ENCODE assay signal across 1 cellular context in the genomic region with DNA sequence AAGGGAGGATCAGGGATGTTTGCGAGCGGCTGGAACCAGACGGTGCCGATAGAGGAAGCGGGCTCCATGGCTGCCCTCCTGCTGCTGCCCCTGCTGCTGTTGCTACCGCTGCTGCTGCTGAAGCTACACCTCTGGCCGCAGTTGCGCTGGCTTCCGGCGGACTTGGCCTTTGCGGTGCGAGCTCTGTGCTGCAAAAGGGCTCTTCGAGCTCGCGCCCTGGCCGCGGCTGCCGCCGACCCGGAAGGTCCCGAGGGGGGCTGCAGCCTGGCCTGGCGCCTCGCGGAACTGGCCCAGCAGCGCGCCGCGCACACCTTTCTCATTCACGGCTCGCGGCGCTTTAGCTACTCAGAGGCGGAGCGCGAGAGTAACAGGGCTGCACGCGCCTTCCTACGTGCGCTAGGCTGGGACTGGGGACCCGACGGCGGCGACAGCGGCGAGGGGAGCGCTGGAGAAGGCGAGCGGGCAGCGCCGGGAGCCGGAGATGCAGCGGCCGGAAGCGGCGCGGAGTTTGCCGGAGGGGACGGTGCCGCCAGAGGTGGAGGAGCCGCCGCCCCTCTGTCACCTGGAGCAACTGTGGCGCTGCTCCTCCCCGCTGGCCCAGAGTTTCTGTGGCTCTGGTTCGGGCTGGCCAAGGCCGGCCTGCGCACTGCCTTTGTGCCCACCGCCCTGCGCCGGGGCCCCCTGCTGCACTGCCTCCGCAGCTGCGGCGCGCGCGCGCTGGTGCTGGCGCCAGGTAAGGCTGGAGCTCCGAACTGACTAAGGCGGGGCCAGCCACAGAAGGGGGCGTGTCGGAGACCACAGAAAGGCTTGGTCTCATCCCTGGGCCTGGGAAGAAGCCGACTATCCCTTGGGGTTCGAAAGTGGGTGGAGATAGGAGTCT.
TF ChIP-seq lines count a peak whose summit lies in the region.

No MANE protein-coding gene starts in this region.

TF ChIP-seq in HepG2, 621 proteins besides CTCF, POLR2A, EP300 and RAD21 (continued from another document):
- TF ChIP-seq, protein P1, sequence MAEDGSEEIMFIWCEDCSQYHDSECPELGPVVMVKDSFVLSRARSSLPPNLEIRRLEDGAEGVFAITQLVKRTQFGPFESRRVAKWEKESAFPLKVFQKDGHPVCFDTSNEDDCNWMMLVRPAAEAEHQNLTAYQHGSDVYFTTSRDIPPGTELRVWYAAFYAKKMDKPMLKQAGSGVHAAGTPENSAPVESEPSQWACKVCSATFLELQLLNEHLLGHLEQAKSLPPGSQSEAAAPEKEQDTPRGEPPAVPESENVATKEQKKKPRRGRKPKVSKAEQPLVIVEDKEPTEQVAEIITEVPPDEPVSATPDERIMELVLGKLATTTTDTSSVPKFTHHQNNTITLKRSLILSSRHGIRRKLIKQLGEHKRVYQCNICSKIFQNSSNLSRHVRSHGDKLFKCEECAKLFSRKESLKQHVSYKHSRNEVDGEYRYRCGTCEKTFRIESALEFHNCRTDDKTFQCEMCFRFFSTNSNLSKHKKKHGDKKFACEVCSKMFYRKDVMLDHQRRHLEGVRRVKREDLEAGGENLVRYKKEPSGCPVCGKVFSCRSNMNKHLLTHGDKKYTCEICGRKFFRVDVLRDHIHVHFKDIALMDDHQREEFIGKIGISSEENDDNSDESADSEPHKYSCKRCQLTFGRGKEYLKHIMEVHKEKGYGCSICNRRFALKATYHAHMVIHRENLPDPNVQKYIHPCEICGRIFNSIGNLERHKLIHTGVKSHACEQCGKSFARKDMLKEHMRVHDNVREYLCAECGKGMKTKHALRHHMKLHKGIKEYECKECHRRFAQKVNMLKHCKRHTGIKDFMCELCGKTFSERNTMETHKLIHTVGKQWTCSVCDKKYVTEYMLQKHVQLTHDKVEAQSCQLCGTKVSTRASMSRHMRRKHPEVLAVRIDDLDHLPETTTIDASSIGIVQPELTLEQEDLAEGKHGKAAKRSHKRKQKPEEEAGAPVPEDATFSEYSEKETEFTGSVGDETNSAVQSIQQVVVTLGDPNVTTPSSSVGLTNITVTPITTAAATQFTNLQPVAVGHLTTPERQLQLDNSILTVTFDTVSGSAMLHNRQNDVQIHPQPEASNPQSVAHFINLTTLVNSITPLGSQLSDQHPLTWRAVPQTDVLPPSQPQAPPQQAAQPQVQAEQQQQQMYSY (CRISPR knock-in tag; IDR thresholded peaks at IDR 0.05) = no peak
- TF ChIP-seq, protein P2, sequence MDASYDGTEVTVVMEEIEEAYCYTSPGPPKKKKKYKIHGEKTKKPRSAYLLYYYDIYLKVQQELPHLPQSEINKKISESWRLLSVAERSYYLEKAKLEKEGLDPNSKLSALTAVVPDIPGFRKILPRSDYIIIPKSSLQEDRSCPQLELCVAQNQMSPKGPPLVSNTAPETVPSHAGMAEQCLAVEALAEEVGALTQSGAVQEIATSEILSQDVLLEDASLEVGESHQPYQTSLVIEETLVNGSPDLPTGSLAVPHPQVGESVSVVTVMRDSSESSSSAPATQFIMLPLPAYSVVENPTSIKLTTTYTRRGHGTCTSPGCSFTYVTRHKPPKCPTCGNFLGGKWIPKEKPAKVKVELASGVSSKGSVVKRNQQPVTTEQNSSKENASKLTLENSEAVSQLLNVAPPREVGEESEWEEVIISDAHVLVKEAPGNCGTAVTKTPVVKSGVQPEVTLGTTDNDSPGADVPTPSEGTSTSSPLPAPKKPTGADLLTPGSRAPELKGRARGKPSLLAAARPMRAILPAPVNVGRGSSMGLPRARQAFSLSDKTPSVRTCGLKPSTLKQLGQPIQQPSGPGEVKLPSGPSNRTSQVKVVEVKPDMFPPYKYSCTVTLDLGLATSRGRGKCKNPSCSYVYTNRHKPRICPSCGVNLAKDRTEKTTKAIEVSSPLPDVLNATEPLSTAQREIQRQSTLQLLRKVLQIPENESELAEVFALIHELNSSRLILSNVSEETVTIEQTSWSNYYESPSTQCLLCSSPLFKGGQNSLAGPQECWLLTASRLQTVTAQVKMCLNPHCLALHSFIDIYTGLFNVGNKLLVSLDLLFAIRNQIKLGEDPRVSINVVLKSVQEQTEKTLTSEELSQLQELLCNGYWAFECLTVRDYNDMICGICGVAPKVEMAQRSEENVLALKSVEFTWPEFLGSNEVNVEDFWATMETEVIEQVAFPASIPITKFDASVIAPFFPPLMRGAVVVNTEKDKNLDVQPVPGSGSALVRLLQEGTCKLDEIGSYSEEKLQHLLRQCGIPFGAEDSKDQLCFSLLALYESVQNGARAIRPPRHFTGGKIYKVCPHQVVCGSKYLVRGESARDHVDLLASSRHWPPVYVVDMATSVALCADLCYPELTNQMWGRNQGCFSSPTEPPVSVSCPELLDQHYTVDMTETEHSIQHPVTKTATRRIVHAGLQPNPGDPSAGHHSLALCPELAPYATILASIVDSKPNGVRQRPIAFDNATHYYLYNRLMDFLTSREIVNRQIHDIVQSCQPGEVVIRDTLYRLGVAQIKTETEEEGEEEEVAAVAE (CRISPR knock-in tag; IDR thresholded peaks at IDR 0.05; ENCODE audit: borderline replicate concordance) = no peak
- TF ChIP-seq SRSF1 (optimal IDR thresholded peaks at IDR 0.05; ENCODE audit: low read depth, low read length) = no peak
- TF ChIP-seq MYC (CRISPR knock-in tag; IDR thresholded peaks at IDR 0.05; ENCODE audit: borderline replicate concordance) = peak; percentile 26; the same call in 1 of the 2 replicates
- TF ChIP-seq MXI1 (IDR thresholded peaks at IDR 0.05; ENCODE audit: borderline replicate concordance, low read depth, low read length) = no peak; the same call in 2 of the 3 replicates
- TF ChIP-seq ZFP90 (CRISPR knock-in tag; IDR thresholded peaks at IDR 0.05; ENCODE audit: borderline replicate concordance) = no peak
- TF ChIP-seq, protein P3, sequence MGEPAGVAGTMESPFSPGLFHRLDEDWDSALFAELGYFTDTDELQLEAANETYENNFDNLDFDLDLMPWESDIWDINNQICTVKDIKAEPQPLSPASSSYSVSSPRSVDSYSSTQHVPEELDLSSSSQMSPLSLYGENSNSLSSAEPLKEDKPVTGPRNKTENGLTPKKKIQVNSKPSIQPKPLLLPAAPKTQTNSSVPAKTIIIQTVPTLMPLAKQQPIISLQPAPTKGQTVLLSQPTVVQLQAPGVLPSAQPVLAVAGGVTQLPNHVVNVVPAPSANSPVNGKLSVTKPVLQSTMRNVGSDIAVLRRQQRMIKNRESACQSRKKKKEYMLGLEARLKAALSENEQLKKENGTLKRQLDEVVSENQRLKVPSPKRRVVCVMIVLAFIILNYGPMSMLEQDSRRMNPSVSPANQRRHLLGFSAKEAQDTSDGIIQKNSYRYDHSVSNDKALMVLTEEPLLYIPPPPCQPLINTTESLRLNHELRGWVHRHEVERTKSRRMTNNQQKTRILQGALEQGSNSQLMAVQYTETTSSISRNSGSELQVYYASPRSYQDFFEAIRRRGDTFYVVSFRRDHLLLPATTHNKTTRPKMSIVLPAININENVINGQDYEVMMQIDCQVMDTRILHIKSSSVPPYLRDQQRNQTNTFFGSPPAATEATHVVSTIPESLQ (CRISPR knock-in tag; conservative IDR thresholded peaks at IDR 0.05) = 0 out of 2 replicates have a peak, but pooled peaks have one; percentile 37
- TF ChIP-seq, protein P4, sequence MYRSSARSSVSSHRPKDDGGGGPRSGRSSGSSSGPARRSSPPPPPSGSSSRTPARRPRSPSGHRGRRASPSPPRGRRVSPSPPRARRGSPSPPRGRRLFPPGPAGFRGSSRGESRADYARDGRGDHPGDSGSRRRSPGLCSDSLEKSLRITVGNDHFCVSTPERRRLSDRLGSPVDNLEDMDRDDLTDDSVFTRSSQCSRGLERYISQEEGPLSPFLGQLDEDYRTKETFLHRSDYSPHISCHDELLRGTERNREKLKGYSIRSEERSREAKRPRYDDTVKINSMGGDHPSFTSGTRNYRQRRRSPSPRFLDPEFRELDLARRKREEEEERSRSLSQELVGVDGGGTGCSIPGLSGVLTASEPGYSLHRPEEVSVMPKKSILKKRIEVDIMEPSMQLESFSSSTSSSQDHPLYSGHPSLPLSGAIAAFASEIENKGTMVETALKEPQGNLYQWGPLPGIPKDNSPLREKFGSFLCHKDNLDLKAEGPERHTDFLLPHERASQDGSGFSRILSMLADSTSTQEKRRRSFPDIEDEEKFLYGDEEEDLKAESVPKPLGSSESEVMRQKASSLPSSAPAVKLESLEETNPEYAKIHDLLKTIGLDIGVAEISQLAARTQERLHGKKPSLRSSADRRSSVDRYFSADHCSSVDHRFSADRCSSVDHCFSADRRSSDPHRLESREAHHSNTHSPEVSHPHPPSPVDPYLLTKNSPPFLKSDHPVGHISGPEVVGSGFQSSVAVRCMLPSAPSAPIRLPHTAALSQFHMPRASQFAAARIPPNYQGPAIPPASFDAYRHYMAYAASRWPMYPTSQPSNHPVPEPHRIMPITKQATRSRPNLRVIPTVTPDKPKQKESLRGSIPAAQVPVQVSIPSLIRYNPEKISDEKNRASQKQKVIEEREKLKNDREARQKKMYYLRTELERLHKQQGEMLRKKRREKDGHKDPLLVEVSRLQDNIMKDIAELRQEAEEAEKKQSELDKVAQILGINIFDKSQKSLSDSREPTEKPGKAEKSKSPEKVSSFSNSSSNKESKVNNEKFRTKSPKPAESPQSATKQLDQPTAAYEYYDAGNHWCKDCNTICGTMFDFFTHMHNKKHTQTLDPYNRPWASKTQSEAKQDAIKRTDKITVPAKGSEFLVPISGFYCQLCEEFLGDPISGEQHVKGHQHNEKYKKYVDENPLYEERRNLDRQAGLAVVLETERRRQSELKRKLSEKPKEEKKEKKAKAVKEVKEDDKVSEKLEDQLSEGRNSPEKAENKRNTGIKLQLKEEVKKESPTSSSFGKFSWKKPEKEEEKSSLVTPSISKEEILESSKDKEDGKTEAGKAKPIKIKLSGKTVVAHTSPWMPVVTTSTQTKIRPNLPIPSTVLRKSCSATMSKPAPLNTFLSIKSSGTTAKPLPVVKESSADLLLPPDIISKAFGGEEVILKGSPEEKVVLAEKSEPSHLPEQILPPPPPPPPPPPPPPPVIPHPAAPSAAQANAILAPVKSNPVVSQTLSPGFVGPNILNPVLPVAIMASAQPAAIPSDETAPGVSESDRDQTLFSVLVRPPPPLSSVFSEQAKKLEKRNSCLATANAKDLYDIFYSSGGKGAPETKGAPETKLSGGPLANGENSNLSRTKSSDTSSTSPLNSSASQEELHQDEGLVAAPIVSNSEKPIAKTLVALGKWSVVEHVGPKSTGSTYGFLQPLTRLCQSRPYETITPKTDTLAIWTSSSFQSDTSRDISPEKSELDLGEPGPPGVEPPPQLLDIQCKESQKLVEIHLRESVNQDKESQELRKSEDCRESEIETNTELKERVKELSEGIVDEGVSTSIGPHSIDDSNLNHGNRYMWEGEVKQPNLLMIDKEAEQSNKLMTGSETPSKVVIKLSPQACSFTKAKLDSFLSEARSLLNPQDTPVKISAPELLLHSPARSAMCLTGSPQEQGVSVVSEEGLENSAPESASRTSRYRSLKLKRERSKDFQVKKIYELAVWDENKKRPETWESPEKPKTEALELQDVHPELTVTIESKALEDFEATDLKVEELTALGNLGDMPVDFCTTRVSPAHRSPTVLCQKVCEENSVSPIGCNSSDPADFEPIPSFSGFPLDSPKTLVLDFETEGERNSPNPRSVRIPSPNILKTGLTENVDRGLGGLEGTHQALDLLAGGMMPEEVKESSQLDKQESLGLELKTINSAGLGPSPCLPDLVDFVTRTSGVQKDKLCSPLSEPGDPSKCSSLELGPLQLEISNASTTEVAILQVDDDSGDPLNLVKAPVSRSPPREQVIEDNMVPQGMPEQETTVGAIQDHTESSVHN (CRISPR knock-in tag; IDR thresholded peaks at IDR 0.05) = no peak
- TF ChIP-seq AHR (CRISPR knock-in tag; IDR thresholded peaks at IDR 0.05) = peak; percentile 81; the same call in 1 of the 2 replicates
